29 cellular contexts compared by ENCODE assay signal in the genomic region with DNA sequence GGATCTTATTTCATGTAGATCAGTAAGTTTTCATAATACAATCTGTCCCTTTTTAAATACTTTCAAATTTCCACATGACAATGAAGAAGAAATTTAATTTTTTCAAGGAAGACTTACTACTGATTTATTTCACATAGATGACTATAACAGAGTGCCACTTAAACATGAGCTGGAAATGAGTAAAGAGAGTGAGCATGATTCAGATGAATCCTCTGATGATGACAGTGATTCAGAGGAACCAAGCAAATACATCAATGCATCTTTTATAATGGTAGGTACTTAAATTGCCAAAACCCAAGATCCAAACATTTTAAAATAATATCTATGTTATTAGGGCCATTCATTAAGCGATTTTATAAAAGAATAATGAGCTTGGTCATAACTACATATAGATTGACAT.
DNase-seq lines count a peak whose midpoint lies in the region; ATAC-seq and TF ChIP-seq lines count a peak whose summit lies in the region.
"Had no signal": no experiment of that assay in that cellular context is flagged by ENCODE, and none has a peak within 500 bp of the region (broad histone marks: within the 10 kb centered on the region; RNA-seq: fewer than 3 reads in every experiment).

No MANE protein-coding gene starts in this region.

- H3F3A ChIP-seq in PC-3 (ENCODE audit: low read length, unreplicated experiment), result no peaks in the 10 kb centered on the region

- no TSS peak for BruUV-seq in PC-3 (replicated peaks; lab: Mats Ljungman, UMichigan)

- TF ChIP-seq CTCF in CD4-positive, alpha-beta T cell (IDR thresholded peaks at IDR 0.05), result no peak
- TF ChIP-seq CTCF in PC-3 (conservative IDR thresholded peaks at IDR 0.05; ENCODE audit: low read depth, low read length), result no peak

- H3K27me3 Mint-ChIP-seq in activated CD4-positive, alpha-beta T cell treated with anti-CD3 and anti-CD28 coated beads for 36 hours, result no peaks in the 10 kb centered on the region
- no peaks in the 10 kb centered on the region for H3K27me3 Mint-ChIP-seq in CD4-positive, alpha-beta T cell
- no peaks in the 10 kb centered on the region for H3K27me3 Mint-ChIP-seq in activated naive CD8-positive, alpha-beta T cell treated with anti-CD3 and anti-CD28 coated beads, Interleukin-2, amount 50 U/mL, for 24 hours
- H3K27me3 Mint-ChIP-seq: activated naive CD8-positive, alpha-beta T cell treated with anti-CD3 and anti-CD28 coated beads, Interleukin-2, amount 10 ng/mL, durations not matched to agents 7 days and 5 days; CD4-positive, alpha-beta memory T cell; naive thymus-derived CD4-positive, alpha-beta T cell had no signal

- no peaks in the 10 kb centered on the region for H3K4me1 ChIP-seq in PC-3 (ENCODE audit: insufficient read depth, low read length)
- H3K4me1 ChIP-seq: left ventricle myocardium inferior, Peyer's patch, SJCRH30, upper lobe of right lung had no signal

- H3K4me3 ChIP-seq in PC-3 (ENCODE audit: low read length), result no peak overlapping the region
- H3K4me3 ChIP-seq: hepatocyte, left ventricle myocardium inferior, Peyer's patch, SJCRH30, skin epidermis, upper lobe of right lung had no signal

- H3K9me3 ChIP-seq in CD4-positive, alpha-beta T cell (ENCODE audit: control insufficient read depth, low read length), result no peaks in the 10 kb centered on the region
- no peaks in the 10 kb centered on the region for H3K9me3 ChIP-seq in PC-3 (ENCODE audit: low read length)
- H3K9me3 ChIP-seq: left ventricle myocardium inferior, Peyer's patch, SJCRH30, upper lobe of right lung had no signal

- intact Hi-C loops in activated CD4-positive, alpha-beta T cell treated with anti-CD3 and anti-CD28 coated beads for 36 hours (cut with DNase I, micrococcal nuclease), result loop anchor here in 1 of 2 experiments (1.0 kb wide), 1 partner anchor 15 kb away; no protein-coding TSS in a partner anchor
- intact Hi-C loops in CD4-positive, alpha-beta T cell (cut with DNase I, micrococcal nuclease), result loop anchor here (5.0 kb wide), 2 partner anchors 37 to 47 kb away; no protein-coding TSS in a partner anchor
- intact Hi-C loops in PC-3 (cut with micrococcal nuclease), result no loop called here

- H3K27me3 ChIP-seq in CD4-positive, alpha-beta T cell (ENCODE audit: control insufficient read depth, insufficient read depth, low read length), result no peaks in the 10 kb centered on the region
- no peaks in the 10 kb centered on the region for H3K27me3 ChIP-seq in PC-3 (ENCODE audit: low read length)
- H3K27me3 ChIP-seq: hepatocyte, Peyer's patch, SJCRH30, upper lobe of right lung had no signal

- H3K36me3 ChIP-seq in PC-3 (ENCODE audit: low read depth, low read length), result no peaks in the 10 kb centered on the region
- H3K36me3 ChIP-seq: left ventricle myocardium inferior, Peyer's patch, SJCRH30 had no signal

- H3K27ac ChIP-seq in CD4-positive, alpha-beta T cell (ENCODE audit: low read depth, low read length), result no peak overlapping the region
- no peak overlapping the region for H3K27ac ChIP-seq in PC-3 (ENCODE audit: low read length)
- H3K27ac ChIP-seq: hepatocyte, left ventricle myocardium inferior, Peyer's patch, SJCRH30, skin epidermis, upper lobe of right lung had no signal

- no peak for TF ChIP-seq POLR2A in erythroblast (IDR thresholded peaks at IDR 0.05; ENCODE audit: low read length)

- H4K20me1 ChIP-seq in PC-3 (ENCODE audit: low read length), result no peaks in the 10 kb centered on the region

- CTCF ChIA-PET in activated CD4-positive, alpha-beta T cell treated with anti-CD3 and anti-CD28 coated beads for 36 hours (lab: Charles Lee), result interaction anchor here (1.1 to 2.0 kb wide), 4 partner anchors 13 to 364 kb away, joined by 3 to 8 read pairs (median 4); no protein-coding TSS in a partner anchor
- CTCF ChIA-PET in CD4-positive, alpha-beta T cell (lab: Charles Lee), result no interaction called here
- CTCF ChIA-PET in PC-3 (lab: Charles Lee), result interaction anchor here (0.7 kb wide), 1 partner anchor 788 kb away, joined by 3 read pairs; no protein-coding TSS in a partner anchor

- H3K36me3 Mint-ChIP-seq in activated CD4-positive, alpha-beta T cell treated with anti-CD3 and anti-CD28 coated beads for 36 hours (ENCODE audit: low read depth), result peaks cover 39% of the 10 kb centered on the region
- peaks cover 50% of the 10 kb centered on the region for H3K36me3 Mint-ChIP-seq in CD4-positive, alpha-beta T cell (ENCODE audit: low read depth)
- H3K36me3 Mint-ChIP-seq in activated naive CD8-positive, alpha-beta T cell treated with anti-CD3 and anti-CD28 coated beads, Interleukin-2, amount 50 U/mL, for 24 hours (ENCODE audit: low read depth), result peaks cover 40% of the 10 kb centered on the region
- H3K36me3 Mint-ChIP-seq: mesothelial cell of epicardium had no signal

- no peak overlapping the region for H3K4me3 Mint-ChIP-seq in activated CD4-positive, alpha-beta T cell treated with anti-CD3 and anti-CD28 coated beads for 36 hours
- no peak overlapping the region for H3K4me3 Mint-ChIP-seq in CD4-positive, alpha-beta T cell
- H3K4me3 Mint-ChIP-seq in activated naive CD8-positive, alpha-beta T cell treated with anti-CD3 and anti-CD28 coated beads, Interleukin-2, amount 50 U/mL, for 24 hours, result no peak overlapping the region
- H3K4me3 Mint-ChIP-seq: activated naive CD8-positive, alpha-beta T cell treated with anti-CD3 and anti-CD28 coated beads, Interleukin-2, amount 10 ng/mL, durations not matched to agents 7 days and 5 days; CD4-positive, alpha-beta memory T cell; mesothelial cell of epicardium; naive thymus-derived CD4-positive, alpha-beta T cell had no signal

- peak; percentile 83 for ATAC-seq in activated CD4-positive, alpha-beta T cell treated with anti-CD3 and anti-CD28 coated beads for 36 hours
- no peak for ATAC-seq in CD4-positive, alpha-beta T cell (ENCODE audit: poor library complexity)
- ATAC-seq in PC-3, result peak; percentile 45; the same call in 1 of the 2 replicates
- ATAC-seq in activated naive CD8-positive, alpha-beta T cell treated with anti-CD3 and anti-CD28 coated beads, Interleukin-2, amount 50 U/mL, for 24 hours, result peak; percentile 52
- no peak for ATAC-seq in GM21381 (IDR thresholded peaks at IDR 0.05; ENCODE audit: unreplicated experiment)
- ATAC-seq: HCT116; naive thymus-derived CD4-positive, alpha-beta T cell; upper lobe of right lung had no signal

- H3K9me3 Mint-ChIP-seq in activated CD4-positive, alpha-beta T cell treated with anti-CD3 and anti-CD28 coated beads for 36 hours (ENCODE audit: low read depth), result no peaks in the 10 kb centered on the region
- no peaks in the 10 kb centered on the region for H3K9me3 Mint-ChIP-seq in CD4-positive, alpha-beta T cell
- no peaks in the 10 kb centered on the region for H3K9me3 Mint-ChIP-seq in activated naive CD8-positive, alpha-beta T cell treated with anti-CD3 and anti-CD28 coated beads, Interleukin-2, amount 50 U/mL, for 24 hours
- H3K9me3 Mint-ChIP-seq: activated naive CD8-positive, alpha-beta T cell treated with anti-CD3 and anti-CD28 coated beads, Interleukin-2, amount 10 ng/mL, durations not matched to agents 7 days and 5 days; CD4-positive, alpha-beta memory T cell; mesothelial cell of epicardium; naive thymus-derived CD4-positive, alpha-beta T cell had no signal

- no peak overlapping the region for H3K9ac ChIP-seq in PC-3 (ENCODE audit: low read length)

- POLR2A ChIA-PET in activated CD4-positive, alpha-beta T cell treated with anti-CD3 and anti-CD28 coated beads for 36 hours (lab: Charles Lee), result no interaction called here
- POLR2A ChIA-PET in CD4-positive, alpha-beta T cell (lab: Charles Lee), result no interaction called here
- POLR2A ChIA-PET in PC-3 (lab: Charles Lee; ENCODE audit: unreplicated experiment), result no interaction called here

- H3K9me2 ChIP-seq in PC-3 (replicated peaks; ENCODE audit: low read length), result no peaks in the 10 kb centered on the region

- H2AFZ ChIP-seq in PC-3 (ENCODE audit: low read length), result no peak overlapping the region
- H2AFZ ChIP-seq: hepatocyte had no signal

- H3K4me2 ChIP-seq in PC-3 (ENCODE audit: low read length), result no peak overlapping the region
- H3K4me2 ChIP-seq: hepatocyte had no signal

- H3K4me1 Mint-ChIP-seq in activated CD4-positive, alpha-beta T cell treated with anti-CD3 and anti-CD28 coated beads for 36 hours, result peaks cover 15% of the 10 kb centered on the region
- peaks cover 18% of the 10 kb centered on the region for H3K4me1 Mint-ChIP-seq in CD4-positive, alpha-beta T cell (ENCODE audit: low read depth)
- peaks cover 11% of the 10 kb centered on the region for H3K4me1 Mint-ChIP-seq in activated naive CD8-positive, alpha-beta T cell treated with anti-CD3 and anti-CD28 coated beads, Interleukin-2, amount 50 U/mL, for 24 hours

- no peak for DNase-seq in activated CD4-positive, alpha-beta T cell treated with anti-CD3 and anti-CD28 coated beads for 36 hours
- no peak for DNase-seq in activated CD4-positive, alpha-beta T cell treated with anti-CD3 and anti-CD28 coated beads for 48 hours
- no peak for DNase-seq in CD4-positive, alpha-beta T cell
- peak; percentile 50 for DNase-seq in PC-3
- no peak for DNase-seq in activated naive CD8-positive, alpha-beta T cell treated with anti-CD3 and anti-CD28 coated beads, Interleukin-2, amount 50 U/mL, for 24 hours
- DNase-seq in HK-2 (ENCODE audit: unreplicated experiment), result no peak
- DNase-seq in erythroblast (lab: John Stamatoyannopoulos, UW), result no peak
- DNase-seq: 8988T; activated CD4-positive, alpha-beta T cell treated with anti-CD3 and anti-CD28 coated beads, Interleukin-2, amount 50 U/mL, for 1 hour; activated CD8-positive, alpha-beta memory T cell treated with anti-CD3 and anti-CD28 coated beads, Interleukin-2, amount 50 U/mL, for 48 hours; activated naive CD8-positive, alpha-beta T cell treated with anti-CD3 and anti-CD28 coated beads, Interleukin-2, amount 10 ng/mL, durations not matched to agents 7 days and 5 days; CD4-positive, alpha-beta memory T cell; effector CD4-positive, alpha-beta T cell; GDM1; left ventricle myocardium inferior; naive thymus-derived CD4-positive, alpha-beta T cell; NCI-H1048; NCI-H1694 treated with DMSO at 0.1 percent for 48 hours; NCI-H2171 treated with DMSO at 0.1 percent for 48 hours; NCI-H526 treated with DMSO at 0.1 percent for 48 hours; Peyer's patch; SJCRH30; stimulated activated CD4-positive, alpha-beta T cell treated with anti-CD3 and anti-CD28 coated beads, Interleukin-1b, Interleukin-23, amount 100 ng/mL, for 48 hours; upper lobe of right lung had no signal

- H3K79me2 ChIP-seq in PC-3 (ENCODE audit: low read length), result no peaks in the 10 kb centered on the region
- H3K79me2 ChIP-seq: hepatocyte had no signal

- peak overlapping the region; percentile 40 for H3K27ac Mint-ChIP-seq in activated CD4-positive, alpha-beta T cell treated with anti-CD3 and anti-CD28 coated beads for 36 hours
- H3K27ac Mint-ChIP-seq in CD4-positive, alpha-beta T cell, result peak overlapping the region; percentile 50
- no peak overlapping the region for H3K27ac Mint-ChIP-seq in activated naive CD8-positive, alpha-beta T cell treated with anti-CD3 and anti-CD28 coated beads, Interleukin-2, amount 50 U/mL, for 24 hours
- H3K27ac Mint-ChIP-seq: activated naive CD8-positive, alpha-beta T cell treated with anti-CD3 and anti-CD28 coated beads, Interleukin-2, amount 10 ng/mL, durations not matched to agents 7 days and 5 days; mesothelial cell of epicardium had no signal

Comparison
In these comparisons a context has a peak if more than half of its experiments do, and no peak if none do; other contexts are left out.
1. ATAC-seq: peak in activated CD4-positive, alpha-beta T cell treated with anti-CD3 and anti-CD28 coated beads for 36 hours (single experiment), PC-3 (single experiment) and activated naive CD8-positive, alpha-beta T cell treated with anti-CD3 and anti-CD28 coated beads, Interleukin-2, amount 50 U/mL, for 24 hours (single experiment); none in CD4-positive, alpha-beta T cell (single experiment) and GM21381 (single experiment).